In the genomic region with DNA sequence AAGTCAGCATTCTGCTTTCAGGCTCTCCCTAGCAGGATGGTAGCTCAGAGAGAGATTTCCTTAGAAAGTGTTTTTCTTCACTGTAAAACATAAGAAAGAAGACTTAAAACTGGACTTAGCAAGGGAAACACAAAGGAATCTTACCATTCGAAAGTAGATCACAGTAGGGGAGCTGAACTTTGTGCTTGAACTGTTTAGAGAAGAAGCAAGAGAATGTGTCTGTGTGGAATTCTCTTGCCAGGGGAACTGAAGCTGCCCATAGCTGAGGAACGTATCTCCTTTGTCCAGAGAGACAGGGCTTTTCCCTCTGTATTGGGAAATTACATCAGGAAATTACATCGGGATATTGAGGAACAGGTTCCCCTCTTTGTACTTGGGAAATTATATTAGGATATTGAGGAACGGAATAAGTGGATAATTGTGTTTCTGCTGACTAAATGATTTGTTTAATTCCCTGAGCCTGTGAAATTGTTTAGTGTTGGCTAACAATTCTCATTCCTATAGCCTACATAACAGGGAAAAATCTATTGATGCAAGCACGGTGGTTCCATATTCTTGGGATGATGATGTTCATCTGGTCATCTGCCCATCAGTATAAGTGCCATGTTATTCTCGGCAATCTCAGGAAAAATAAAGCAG, we compare ENCODE assay signal across 1 cellular context.
TF ChIP-seq lines count a peak whose summit lies in the region.

No MANE protein-coding gene starts in this region.

TF ChIP-seq in GM23338, 12 proteins besides CTCF, POLR2A, EP300 and RAD21 (continued from another document):
- TF ChIP-seq, protein P1, sequence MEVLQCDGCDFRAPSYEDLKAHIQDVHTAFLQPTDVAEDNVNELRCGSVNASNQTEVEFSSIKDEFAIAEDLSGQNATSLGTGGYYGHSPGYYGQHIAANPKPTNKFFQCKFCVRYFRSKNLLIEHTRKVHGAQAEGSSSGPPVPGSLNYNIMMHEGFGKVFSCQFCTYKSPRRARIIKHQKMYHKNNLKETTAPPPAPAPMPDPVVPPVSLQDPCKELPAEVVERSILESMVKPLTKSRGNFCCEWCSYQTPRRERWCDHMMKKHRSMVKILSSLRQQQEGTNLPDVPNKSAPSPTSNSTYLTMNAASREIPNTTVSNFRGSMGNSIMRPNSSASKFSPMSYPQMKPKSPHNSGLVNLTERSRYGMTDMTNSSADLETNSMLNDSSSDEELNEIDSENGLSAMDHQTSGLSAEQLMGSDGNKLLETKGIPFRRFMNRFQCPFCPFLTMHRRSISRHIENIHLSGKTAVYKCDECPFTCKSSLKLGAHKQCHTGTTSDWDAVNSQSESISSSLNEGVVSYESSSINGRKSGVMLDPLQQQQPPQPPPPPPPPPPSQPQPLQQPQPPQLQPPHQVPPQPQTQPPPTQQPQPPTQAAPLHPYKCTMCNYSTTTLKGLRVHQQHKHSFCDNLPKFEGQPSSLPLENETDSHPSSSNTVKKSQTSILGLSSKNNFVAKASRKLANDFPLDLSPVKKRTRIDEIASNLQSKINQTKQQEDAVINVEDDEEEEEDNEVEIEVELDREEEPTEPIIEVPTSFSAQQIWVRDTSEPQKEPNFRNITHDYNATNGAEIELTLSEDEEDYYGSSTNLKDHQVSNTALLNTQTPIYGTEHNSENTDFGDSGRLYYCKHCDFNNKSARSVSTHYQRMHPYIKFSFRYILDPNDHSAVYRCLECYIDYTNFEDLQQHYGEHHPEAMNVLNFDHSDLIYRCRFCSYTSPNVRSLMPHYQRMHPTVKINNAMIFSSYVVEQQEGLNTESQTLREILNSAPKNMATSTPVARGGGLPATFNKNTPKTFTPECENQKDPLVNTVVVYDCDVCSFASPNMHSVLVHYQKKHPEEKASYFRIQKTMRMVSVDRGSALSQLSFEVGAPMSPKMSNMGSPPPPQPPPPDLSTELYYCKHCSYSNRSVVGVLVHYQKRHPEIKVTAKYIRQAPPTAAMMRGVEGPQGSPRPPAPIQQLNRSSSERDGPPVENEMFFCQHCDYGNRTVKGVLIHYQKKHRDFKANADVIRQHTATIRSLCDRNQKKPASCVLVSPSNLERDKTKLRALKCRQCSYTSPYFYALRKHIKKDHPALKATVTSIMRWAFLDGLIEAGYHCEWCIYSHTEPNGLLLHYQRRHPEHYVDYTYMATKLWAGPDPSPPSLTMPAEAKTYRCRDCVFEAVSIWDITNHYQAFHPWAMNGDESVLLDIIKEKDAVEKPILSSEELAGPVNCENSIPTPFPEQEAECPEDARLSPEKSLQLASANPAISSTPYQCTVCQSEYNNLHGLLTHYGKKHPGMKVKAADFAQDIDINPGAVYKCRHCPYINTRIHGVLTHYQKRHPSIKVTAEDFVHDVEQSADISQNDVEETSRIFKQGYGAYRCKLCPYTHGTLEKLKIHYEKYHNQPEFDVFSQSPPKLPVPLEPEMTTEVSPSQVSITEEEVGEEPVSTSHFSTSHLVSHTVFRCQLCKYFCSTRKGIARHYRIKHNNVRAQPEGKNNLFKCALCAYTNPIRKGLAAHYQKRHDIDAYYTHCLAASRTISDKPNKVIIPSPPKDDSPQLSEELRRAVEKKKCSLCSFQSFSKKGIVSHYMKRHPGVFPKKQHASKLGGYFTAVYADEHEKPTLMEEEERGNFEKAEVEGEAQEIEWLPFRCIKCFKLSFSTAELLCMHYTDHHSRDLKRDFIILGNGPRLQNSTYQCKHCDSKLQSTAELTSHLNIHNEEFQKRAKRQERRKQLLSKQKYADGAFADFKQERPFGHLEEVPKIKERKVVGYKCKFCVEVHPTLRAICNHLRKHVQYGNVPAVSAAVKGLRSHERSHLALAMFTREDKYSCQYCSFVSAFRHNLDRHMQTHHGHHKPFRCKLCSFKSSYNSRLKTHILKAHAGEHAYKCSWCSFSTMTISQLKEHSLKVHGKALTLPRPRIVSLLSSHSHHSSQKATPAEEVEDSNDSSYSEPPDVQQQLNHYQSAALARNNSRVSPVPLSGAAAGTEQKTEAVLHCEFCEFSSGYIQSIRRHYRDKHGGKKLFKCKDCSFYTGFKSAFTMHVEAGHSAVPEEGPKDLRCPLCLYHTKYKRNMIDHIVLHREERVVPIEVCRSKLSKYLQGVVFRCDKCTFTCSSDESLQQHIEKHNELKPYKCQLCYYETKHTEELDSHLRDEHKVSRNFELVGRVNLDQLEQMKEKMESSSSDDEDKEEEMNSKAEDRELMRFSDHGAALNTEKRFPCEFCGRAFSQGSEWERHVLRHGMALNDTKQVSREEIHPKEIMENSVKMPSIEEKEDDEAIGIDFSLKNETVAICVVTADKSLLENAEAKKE (CRISPR knock-in tag; IDR thresholded peaks at IDR 0.05), result no peak
TF ChIP-seq in GM23338: peak in this region for 0.
